In genomic region chr10:63681965-63682704, GRCh38 we compare ENCODE assay signal across 11 cellular contexts.
A peak's percentile ranks its signal among the peaks of the same experiment; 100 is the strongest.
DNase-seq lines count a peak whose midpoint lies in the region; ATAC-seq and TF ChIP-seq lines count a peak whose summit lies in the region.
"Had no signal": no experiment of that assay in that cellular context is flagged by ENCODE, and none has a peak within 500 bp of the region (broad histone marks: within the 10 kb centered on the region; RNA-seq: fewer than 3 reads in every experiment).

No MANE protein-coding gene starts in this region.

- intact Hi-C loops in sigmoid colon (cut with DNase I) = no loop called here

- H3K4me1 ChIP-seq in sigmoid colon = peaks cover 0 to 13% (median 0%) of the 10 kb centered on the region in 4 donors
- H3K4me1 ChIP-seq in Karpas-422 (ENCODE audit: low read length) = peaks cover 35% of the 10 kb centered on the region

- in situ Hi-C loops in SK-MEL-5 (cut with HindIII; ENCODE audit: low pct_unique_long_range_greater_than_20kb, low sequenced_read_pairs) (no loop called here), KBM-7 (cut with MboI; ENCODE audit: low pct_unique_long_range_greater_than_20kb, low sequenced_read_pairs) (no loop called here)

- no peaks in the 10 kb centered on the region for H3K27me3 ChIP-seq in sigmoid colon
- no peaks in the 10 kb centered on the region for H3K27me3 ChIP-seq in Karpas-422 (ENCODE audit: low read length)
- H3K27me3 ChIP-seq: MG63, neutrophil had no signal

- H4K20me1 ChIP-seq in Karpas-422 (ENCODE audit: insufficient read depth, low read depth, low read length) = no peaks in the 10 kb centered on the region

- H3K9me3 ChIP-seq in sigmoid colon = no peaks in the 10 kb centered on the region
- H3K9me3 ChIP-seq in Karpas-422 (ENCODE audit: low read length) = no peaks in the 10 kb centered on the region
- H3K9me3 ChIP-seq: MG63, neutrophil had no signal

- WGBS in sigmoid colon, 2 donors = 62 to 69% methylated on average over 4 of the region's 4 CpGs

- H3K9me2 ChIP-seq in Karpas-422 (replicated peaks; ENCODE audit: insufficient read depth, low read length) = no peaks in the 10 kb centered on the region

- no peak for TF ChIP-seq CTCF in sigmoid colon (IDR thresholded peaks at IDR 0.05)

- no peak overlapping the region for H3K4me3 ChIP-seq in sigmoid colon
- no peak overlapping the region for H3K4me3 ChIP-seq in Karpas-422 (ENCODE audit: low read length)
- H3K4me3 ChIP-seq: MG63 had no signal

- H3K27ac ChIP-seq in sigmoid colon = peak overlapping the region in 3 of 4 donors; percentile 24 to 44 (median 29)
- no peak overlapping the region for H3K27ac ChIP-seq in Karpas-422 (ENCODE audit: low read length)
- H3K27ac ChIP-seq: neutrophil had no signal

- H3K4me2 ChIP-seq in Karpas-422 (ENCODE audit: low read depth, low read length, poor library complexity, severe bottlenecking) = no peak overlapping the region

- DNase-seq in SK-MEL-5 (ENCODE audit: low read depth, low spot score) = peak; percentile 58
- DNase-seq in foreskin melanocyte = peak; percentile 23
- DNase-seq in sigmoid colon = no peak
- no peak for DNase-seq in KBM-7
- no peak for DNase-seq in Karpas-422
- DNase-seq in MV-4-11 (lab: John Stamatoyannopoulos, UW) = no peak
- DNase-seq: MG63, SHP77 treated with DMSO at 0.1 percent for 48 hours had no signal

- no peak overlapping the region for H3K9ac ChIP-seq in Karpas-422 (ENCODE audit: low read length)

- ATAC-seq in GM18519 (IDR thresholded peaks at IDR 0.05; ENCODE audit: low FRiP score, unreplicated experiment) (peak; percentile 50), HG03196 (IDR thresholded peaks at IDR 0.05; ENCODE audit: unreplicated experiment) (no peak)

- no peak for TF ChIP-seq POLR2A in sigmoid colon (IDR thresholded peaks at IDR 0.05)

- no peaks in the 10 kb centered on the region for H3K79me2 ChIP-seq in Karpas-422 (ENCODE audit: low read length)

- no peak overlapping the region for H2AFZ ChIP-seq in Karpas-422 (ENCODE audit: low read length)

- TF ChIP-seq EP300 in sigmoid colon (IDR thresholded peaks at IDR 0.05) = peak in 1 of 4 donors; percentile 30

- H3K36me3 ChIP-seq in sigmoid colon (no peaks in the 10 kb centered on the region), Karpas-422 (ENCODE audit: insufficient read depth, low read length) (no peaks in the 10 kb centered on the region)
- H3K36me3 ChIP-seq: MG63, neutrophil had no signal

Comparison
In these comparisons a context has a peak if more than half of its experiments do, and no peak if none do; other contexts are left out.
1. DNase-seq: peak in SK-MEL-5 (single experiment) and foreskin melanocyte (single experiment); none in sigmoid colon (single experiment), KBM-7 (single experiment), Karpas-422 (single experiment) and MV-4-11 (single experiment).